Comparison of ENCODE assay signal across 21 cellular contexts in the genomic region with DNA sequence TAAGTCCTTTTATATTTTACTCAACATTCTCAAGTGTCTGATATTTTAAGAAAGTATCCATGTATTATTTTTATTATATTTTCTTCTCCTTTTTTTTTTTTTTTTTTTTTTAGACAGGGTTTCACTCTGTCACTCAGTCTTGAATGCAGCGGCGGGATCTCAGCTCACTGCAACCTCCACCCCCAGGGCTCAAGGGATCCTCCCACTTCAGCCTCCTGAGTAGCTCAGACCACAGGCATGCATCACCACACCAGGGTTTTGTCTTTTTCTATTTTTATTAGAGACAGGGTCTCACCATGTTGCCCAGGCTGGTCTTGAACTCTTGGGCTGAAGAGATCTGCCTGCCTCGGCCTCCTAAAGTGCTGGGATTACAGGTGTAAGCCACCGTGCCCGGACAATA.
DNase-seq lines count a peak whose midpoint lies in the region; ATAC-seq, FAIRE-seq and TF ChIP-seq lines count a peak whose summit lies in the region.
"Had no signal": no experiment of that assay in that cellular context is flagged by ENCODE, and none has a peak within 500 bp of the region (broad histone marks: within the 10 kb centered on the region; RNA-seq: fewer than 3 reads in every experiment).

No MANE protein-coding gene starts in this region.

- H3K36me3 Mint-ChIP-seq in activated CD4-positive, alpha-beta T cell treated with anti-CD3 and anti-CD28 coated beads, Interleukin-2, amount 10 ng/mL, durations not matched to agents 7 days and 5 days (ENCODE audit: low read depth): no peaks in the 10 kb centered on the region
- H3K36me3 Mint-ChIP-seq: CD8-positive, alpha-beta T cell had no signal

- CTCF ChIA-PET in K562 (lab: Yijun Ruan, JAX; ENCODE audit: low intra/inter-chr PET ratio): no interaction called here
- CTCF ChIA-PET in activated CD4-positive, alpha-beta T cell treated with anti-CD3 and anti-CD28 coated beads, Interleukin-2, amount 10 ng/mL, durations not matched to agents 7 days and 5 days (lab: Charles Lee): no interaction called here

- no peak for TF ChIP-seq RAD21 in K562 (CRISPR knock-in tag; conservative IDR thresholded peaks at IDR 0.05 in 1 of 2, IDR thresholded peaks at IDR 0.05 in 1 of 2)

- WGBS in K562 (ENCODE audit: insufficient coverage, low coverage, missing lambda C conversion rate): 92% methylated on average over 3 of the region's 5 CpGs
- WGBS in heart right ventricle, 2 donors: 93 to 97% methylated on average over 5 of the region's 5 CpGs
- WGBS in suprapubic skin: 92% methylated on average over 5 of the region's 5 CpGs

- H3K9me1 ChIP-seq in K562 (ENCODE audit: control insufficient read depth, insufficient read depth, low read length): no peaks in the 10 kb centered on the region

- no peak overlapping the region for H3K9ac ChIP-seq in K562 (ENCODE audit: insufficient read depth in 1 of 2, low read depth in 2 of 2, low read length in 2 of 2)

- no peaks in the 10 kb centered on the region for H3K4me1 Mint-ChIP-seq in activated CD4-positive, alpha-beta T cell treated with anti-CD3 and anti-CD28 coated beads, Interleukin-2, amount 10 ng/mL, durations not matched to agents 7 days and 5 days
- H3K4me1 Mint-ChIP-seq: activated CD8-positive, alpha-beta memory T cell treated with anti-CD3 and anti-CD28 coated beads, Interleukin-2, amount 10 ng/mL, durations not matched to agents 7 days and 5 days; nephron had no signal

- no peak overlapping the region for H2AFZ ChIP-seq in K562 (ENCODE audit: low read depth, low read length)

- no peak for FAIRE-seq in K562 (lab: Jason Lieb, UNC)
- FAIRE-seq: GM19239, HepG2 had no signal

- H3K27ac ChIP-seq in K562 (ENCODE audit: extremely low read depth, low read depth, low read length) (no peak overlapping the region), heart right ventricle (peak overlapping the region in 1 of 10 donors; percentile 24), suprapubic skin (no peak overlapping the region)
- H3K27ac ChIP-seq: adrenal gland, vagina had no signal

- H3K9me3 Mint-ChIP-seq in activated CD4-positive, alpha-beta T cell treated with anti-CD3 and anti-CD28 coated beads, Interleukin-2, amount 10 ng/mL, durations not matched to agents 7 days and 5 days: no peaks in the 10 kb centered on the region

- TF ChIP-seq EP300 in K562 (IDR thresholded peaks at IDR 0.05; ENCODE audit: low read length): no peak
- TF ChIP-seq EP300 in suprapubic skin (IDR thresholded peaks at IDR 0.05): no peak

- peak; percentile 8 for ATAC-seq in GM19043 (IDR thresholded peaks at IDR 0.05; ENCODE audit: low read depth, unreplicated experiment)
- peak; percentile 26 for ATAC-seq in GM21515 (IDR thresholded peaks at IDR 0.05; ENCODE audit: unreplicated experiment)
- peak; percentile 16 for ATAC-seq in HG03025 (IDR thresholded peaks at IDR 0.05; ENCODE audit: low FRiP score, unreplicated experiment)
- no peak for ATAC-seq in K562
- no peak for ATAC-seq in heart right ventricle
- ATAC-seq: activated CD8-positive, alpha-beta memory T cell treated with anti-CD3 and anti-CD28 coated beads, Interleukin-2, amount 10 ng/mL, durations not matched to agents 7 days and 5 days; CD8-positive, alpha-beta T cell; HepG2 had no signal

- TF ChIP-seq POLR2A in K562 (conservative IDR thresholded peaks at IDR 0.05) (no peak), suprapubic skin (IDR thresholded peaks at IDR 0.05) (no peak)

- intact Hi-C loops in K562 (cut with micrococcal nuclease): no loop called here
- intact Hi-C loops in heart right ventricle (cut with DNase I): no loop called here

- no TSS peak for BruUV-seq in K562 (replicated peaks; lab: Mats Ljungman, UMichigan)

- TF ChIP-seq CTCF in K562 (IDR thresholded peaks at IDR 0.05 in 2 of 3, conservative IDR thresholded peaks at IDR 0.05 in 1 of 3; ENCODE audit: insufficient read depth in 2 of 3, low read depth in 1 of 3, low read length in 3 of 3) (no peak), heart right ventricle (IDR thresholded peaks at IDR 0.05) (no peak), suprapubic skin (IDR thresholded peaks at IDR 0.05) (no peak)

- no peak overlapping the region for H3K4me2 ChIP-seq in K562 (ENCODE audit: insufficient read depth, low read length)

- in situ Hi-C loops in K562 (cut with MboI): no loop called here

- no peak for DNase-seq in K562 (ENCODE audit: extremely low read depth in 1 of 4, low spot score in 3 of 4)
- no peak for DNase-seq in NCI-H146 (lab: John Stamatoyannopoulos, UW)
- no peak for DNase-seq in activated CD4-positive, alpha-beta T cell treated with anti-CD3 and anti-CD28 coated beads, Interleukin-2, amount 10 ng/mL, durations not matched to agents 7 days and 5 days
- DNase-seq in heart right ventricle: no peak
- DNase-seq in suprapubic skin (ENCODE audit: low spot score in 2 of 2): no peak
- DNase-seq: activated CD8-positive, alpha-beta memory T cell treated with anti-CD3 and anti-CD28 coated beads, Interleukin-2, amount 10 ng/mL, durations not matched to agents 7 days and 5 days; adrenal gland; CD8-positive, alpha-beta T cell; DMS53; foreskin melanocyte; H7; NCI-H2107; NCI-H526 treated with DMSO at 0.1 percent for 48 hours had no signal

- H3K4me1 ChIP-seq in K562 (replicated peaks in 1 of 2; ENCODE audit: control insufficient read depth in 2 of 2, insufficient read depth in 2 of 2, low read length in 2 of 2) (no peaks in the 10 kb centered on the region), heart right ventricle (peaks cover 0 to 19% (median 0%) of the 10 kb centered on the region in 9 donors), suprapubic skin (no peaks in the 10 kb centered on the region)
- H3K4me1 ChIP-seq: adrenal gland, vagina had no signal

- H3K4me3 ChIP-seq in K562 (no peak overlapping the region), heart right ventricle (no peak overlapping the region), suprapubic skin (no peak overlapping the region)
- H3K4me3 ChIP-seq: adrenal gland, vagina had no signal

- no peaks in the 10 kb centered on the region for H3K79me2 ChIP-seq in K562 (ENCODE audit: control insufficient read depth, insufficient read depth, low read length)

- no peak overlapping the region for H3K27ac Mint-ChIP-seq in activated CD4-positive, alpha-beta T cell treated with anti-CD3 and anti-CD28 coated beads, Interleukin-2, amount 10 ng/mL, durations not matched to agents 7 days and 5 days
- H3K27ac Mint-ChIP-seq: activated CD8-positive, alpha-beta memory T cell treated with anti-CD3 and anti-CD28 coated beads, Interleukin-2, amount 10 ng/mL, durations not matched to agents 7 days and 5 days; CD8-positive, alpha-beta T cell; nephron; T-helper 2 cell treated with Interferon-gamma antibody and Interleukin-4, amounts not matched to agents 5 μg/mL and 100 μg/mL, for 36 hours had no signal

- no peaks in the 10 kb centered on the region for H4K20me1 ChIP-seq in K562 (replicated peaks; ENCODE audit: control insufficient read depth, insufficient read depth, low read length)

- H3K27me3 ChIP-seq in K562 (ENCODE audit: control insufficient read depth in 2 of 2, insufficient read depth in 2 of 2, low read length in 2 of 2): no peaks in the 10 kb centered on the region
- no peaks in the 10 kb centered on the region for H3K27me3 ChIP-seq in heart right ventricle
- no peaks in the 10 kb centered on the region for H3K27me3 ChIP-seq in suprapubic skin
- H3K27me3 ChIP-seq: adrenal gland, vagina had no signal

- no peaks in the 10 kb centered on the region for H3K36me3 ChIP-seq in K562 (ENCODE audit: control insufficient read depth, insufficient read depth, low read length)
- no peaks in the 10 kb centered on the region for H3K36me3 ChIP-seq in heart right ventricle
- no peaks in the 10 kb centered on the region for H3K36me3 ChIP-seq in suprapubic skin
- H3K36me3 ChIP-seq: adrenal gland, vagina had no signal

- POLR2A ChIA-PET in K562 (lab: Yijun Ruan, JAX): interaction anchor here (0.6 kb wide), 1 partner anchor 224 kb away, joined by 3 read pairs; no protein-coding TSS in a partner anchor
- POLR2A ChIA-PET in activated CD4-positive, alpha-beta T cell treated with anti-CD3 and anti-CD28 coated beads, Interleukin-2, amount 10 ng/mL, durations not matched to agents 7 days and 5 days (lab: Charles Lee): no interaction called here

- no peak overlapping the region for H3K4me3 Mint-ChIP-seq in activated CD4-positive, alpha-beta T cell treated with anti-CD3 and anti-CD28 coated beads, Interleukin-2, amount 10 ng/mL, durations not matched to agents 7 days and 5 days
- H3K4me3 Mint-ChIP-seq: activated CD8-positive, alpha-beta memory T cell treated with anti-CD3 and anti-CD28 coated beads, Interleukin-2, amount 10 ng/mL, durations not matched to agents 7 days and 5 days; CD8-positive, alpha-beta T cell; nephron; T-helper 2 cell treated with Interferon-gamma antibody and Interleukin-4, amounts not matched to agents 5 μg/mL and 100 μg/mL, for 36 hours had no signal

- no peaks in the 10 kb centered on the region for H3K27me3 Mint-ChIP-seq in activated CD4-positive, alpha-beta T cell treated with anti-CD3 and anti-CD28 coated beads, Interleukin-2, amount 10 ng/mL, durations not matched to agents 7 days and 5 days
- H3K27me3 Mint-ChIP-seq: activated CD8-positive, alpha-beta memory T cell treated with anti-CD3 and anti-CD28 coated beads, Interleukin-2, amount 10 ng/mL, durations not matched to agents 7 days and 5 days had no signal

- H3K9me3 ChIP-seq in K562 (replicated peaks; ENCODE audit: control insufficient read depth, insufficient read depth, low read depth, low read length) (no peaks in the 10 kb centered on the region), heart right ventricle (peaks cover 0 to 21% (median 0%) of the 10 kb centered on the region in 11 donors), suprapubic skin (no peaks in the 10 kb centered on the region)
- H3K9me3 ChIP-seq: vagina had no signal

TF ChIP-seq in K562, 482 proteins besides CTCF, POLR2A, EP300 and RAD21:
- TF ChIP-seq CC2D1A (IDR thresholded peaks at IDR 0.05): no peak
- TF ChIP-seq, protein P1, sequence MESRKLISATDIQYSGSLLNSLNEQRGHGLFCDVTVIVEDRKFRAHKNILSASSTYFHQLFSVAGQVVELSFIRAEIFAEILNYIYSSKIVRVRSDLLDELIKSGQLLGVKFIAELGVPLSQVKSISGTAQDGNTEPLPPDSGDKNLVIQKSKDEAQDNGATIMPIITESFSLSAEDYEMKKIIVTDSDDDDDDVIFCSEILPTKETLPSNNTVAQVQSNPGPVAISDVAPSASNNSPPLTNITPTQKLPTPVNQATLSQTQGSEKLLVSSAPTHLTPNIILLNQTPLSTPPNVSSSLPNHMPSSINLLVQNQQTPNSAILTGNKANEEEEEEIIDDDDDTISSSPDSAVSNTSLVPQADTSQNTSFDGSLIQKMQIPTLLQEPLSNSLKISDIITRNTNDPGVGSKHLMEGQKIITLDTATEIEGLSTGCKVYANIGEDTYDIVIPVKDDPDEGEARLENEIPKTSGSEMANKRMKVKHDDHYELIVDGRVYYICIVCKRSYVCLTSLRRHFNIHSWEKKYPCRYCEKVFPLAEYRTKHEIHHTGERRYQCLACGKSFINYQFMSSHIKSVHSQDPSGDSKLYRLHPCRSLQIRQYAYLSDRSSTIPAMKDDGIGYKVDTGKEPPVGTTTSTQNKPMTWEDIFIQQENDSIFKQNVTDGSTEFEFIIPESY (CRISPR knock-in tag; IDR thresholded peaks at IDR 0.05): 0 out of 2 replicates have a peak, but pooled peaks have one; percentile 27

Comparison
In these comparisons a context has a peak if more than half of its experiments do, and no peak if none do; other contexts are left out.
1. ATAC-seq: peak in GM19043 (single experiment), GM21515 (single experiment) and HG03025 (single experiment); none in K562 (single experiment) and heart right ventricle (0 of 8).